ENCODE assay signal across 32 cellular contexts in the genomic region with DNA sequence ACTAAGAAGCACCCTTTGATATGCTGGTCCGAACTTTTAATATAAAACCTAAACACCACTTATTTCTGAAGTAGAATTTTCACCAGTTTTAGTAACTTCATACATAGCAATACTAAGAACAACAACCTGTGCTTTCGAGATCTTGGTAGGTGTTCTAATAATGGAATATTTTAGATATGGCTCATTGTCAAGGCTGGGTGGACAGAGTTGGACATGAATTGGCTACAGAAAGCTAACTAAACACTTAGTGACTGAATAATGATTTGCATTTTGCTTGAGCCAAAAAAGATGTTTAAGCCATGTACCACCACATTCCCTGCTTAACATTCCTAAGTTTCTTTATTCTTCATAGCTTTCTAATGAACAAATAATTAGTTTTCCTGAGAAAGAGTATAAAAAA.
"Had no signal": no experiment of that assay in that cellular context is flagged by ENCODE, and none has a peak within 500 bp of the region (broad histone marks: within the 10 kb centered on the region; RNA-seq: fewer than 3 reads in every experiment).

No MANE protein-coding gene starts in this region.

- H3K27ac ChIP-seq: adrenal gland, breast epithelium, cardiac muscle cell, colonic mucosa, esophagus squamous epithelium, gastroesophageal sphincter had no signal

- H3K4me3 ChIP-seq: adrenal gland, breast epithelium, cardiac muscle cell, colonic mucosa, esophagus squamous epithelium, gastroesophageal sphincter had no signal

- H3K9me3 ChIP-seq: adrenal gland, breast epithelium, colonic mucosa, esophagus squamous epithelium, gastroesophageal sphincter had no signal

- DNase-seq: activated CD4-positive, alpha-beta memory T cell treated with anti-CD3 and anti-CD28 coated beads for 36 hours; activated CD4-positive, alpha-beta T cell treated with anti-CD3 and anti-CD28 coated beads for 36 hours; activated CD4-positive, alpha-beta T cell treated with anti-CD3 and anti-CD28 coated beads, Interleukin-2, amount 10 ng/mL, durations not matched to agents 24 days and 14 days; activated CD4-positive, CD25-positive, alpha-beta regulatory T cell; activated CD4-positive, CD25-positive, alpha-beta regulatory T cell treated with anti-CD3 and anti-CD28 coated beads, Interleukin-2, amount 50 U/mL, for 72 hours; activated CD8-positive, alpha-beta memory T cell treated with anti-CD3 and anti-CD28 coated beads, Interleukin-2, amount 10 ng/mL, durations not matched to agents 7 days and 5 days; activated CD8-positive, alpha-beta memory T cell treated with anti-CD3 and anti-CD28 coated beads, Interleukin-2, amount 50 U/mL, for 4 hours; activated CD8-positive, alpha-beta T cell treated with anti-CD3 and anti-CD28 coated beads, Interleukin-2, amount 10 ng/mL, durations not matched to agents 7 days and 5 days; activated effector memory CD4-positive, alpha-beta T cell treated with anti-CD3 and anti-CD28 coated beads, Interleukin-2, amount 50 U/mL, for 16 hours; activated naive CD4-positive, alpha-beta T cell treated with anti-CD3 and anti-CD28 coated beads for 36 hours; activated naive CD8-positive, alpha-beta T cell treated with anti-CD3 and anti-CD28 coated beads for 36 hours; activated naive CD8-positive, alpha-beta T cell treated with anti-CD3 and anti-CD28 coated beads, Interleukin-2, amount 50 U/mL, for 24 hours; activated T-cell treated with anti-CD3 and anti-CD28 coated beads, Interleukin-2, amount 50 U/mL, for 1 hour; activated T-cell treated with anti-CD3 and anti-CD28 coated beads, Interleukin-2, amount 50 U/mL, for 48 hours; adrenal gland; amygdala; aorta; central memory CD4-positive, alpha-beta T cell; cerebellar nuclear complex; colonic mucosa; effector CD8-positive, alpha-beta T cell; endodermal cell; erythroblast; esophagus squamous epithelium; foreskin melanocyte; head of caudate nucleus; T-helper 1 cell; T-helper 17 cell; T1000 had no signal

- H3K36me3 ChIP-seq: adrenal gland, breast epithelium, cardiac muscle cell, colonic mucosa, esophagus squamous epithelium, gastroesophageal sphincter had no signal

- H3K27me3 ChIP-seq: adrenal gland, cardiac muscle cell, colonic mucosa had no signal

- H3K4me1 ChIP-seq: adrenal gland, breast epithelium, colonic mucosa had no signal
